ENCODE assay signal across 8 cellular contexts in the genomic region with DNA sequence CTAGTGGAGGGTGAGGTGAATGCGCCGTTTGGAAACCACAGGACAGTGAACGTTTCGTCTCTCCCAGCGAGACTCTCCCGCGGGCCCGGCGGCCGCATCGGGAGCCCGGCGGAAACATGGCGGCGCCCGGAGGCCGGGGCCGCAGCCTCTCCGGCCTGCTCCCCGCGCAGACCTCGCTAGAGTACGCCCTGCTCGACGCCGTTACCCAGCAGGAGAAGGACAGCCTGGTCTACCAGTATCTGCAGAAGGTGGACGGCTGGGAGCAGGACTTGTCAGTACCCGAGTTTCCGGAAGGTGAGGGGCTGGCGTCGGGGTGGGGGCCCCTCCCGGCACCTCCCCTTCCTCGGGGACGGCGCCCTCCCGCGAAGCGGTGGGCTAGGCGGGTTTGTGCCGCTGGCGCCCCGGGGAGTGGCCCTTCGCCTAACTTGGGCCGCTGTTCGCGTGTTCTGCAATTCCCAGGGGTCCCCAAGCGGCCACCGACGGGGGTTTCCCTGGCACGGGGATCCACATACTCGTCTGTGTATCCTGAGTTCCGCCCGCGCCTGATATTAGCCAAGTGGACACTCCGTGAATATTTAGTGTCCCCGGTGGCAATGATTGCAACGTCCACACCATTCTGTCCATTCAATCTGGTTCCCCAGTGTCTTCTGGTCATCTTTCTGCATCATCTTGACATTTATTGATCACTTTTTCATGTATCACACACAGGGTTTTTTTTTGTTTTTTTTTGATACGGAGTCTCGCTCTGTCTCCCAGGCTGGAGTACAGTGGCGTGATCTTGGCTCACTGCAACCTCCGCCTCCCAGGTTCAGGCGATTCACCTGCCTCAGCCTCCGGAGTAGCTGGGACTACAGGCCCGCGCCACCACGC. TPM values are rescaled to one million over a fixed set of nuclear protein-coding genes. Genes with fewer than 3 reads are reported as not detected.
A peak's percentile ranks its signal among the peaks of the same experiment; 100 is the strongest.
DNase-seq lines count a peak whose midpoint lies in the region; ATAC-seq, FAIRE-seq and TF ChIP-seq lines count a peak whose summit lies in the region.

No MANE protein-coding gene starts in this region.

- peak; percentile 81 for DNase-seq in A673 (ENCODE audit: low spot score)
- DNase-seq in GM12892 (ENCODE audit: insufficient read length), result peak; percentile 38
- peak; percentile 79 for DNase-seq in NCI-H69 (lab: John Stamatoyannopoulos, UW)
- peak; percentile 82 for DNase-seq in activated T-cell treated with anti-CD3 and anti-CD28 coated beads, Interleukin-2, amount 50 U/mL, for 24 hours
- peak; percentile 47 for DNase-seq in stomach

- TF ChIP-seq EP300 in stomach (IDR thresholded peaks at IDR 0.05), result no peak

- H3K9me3 ChIP-seq in A673 (ENCODE audit: low read depth, low read length, poor library complexity, severe bottlenecking) (no peaks in the 10 kb centered on the region), mucosa of stomach (ENCODE audit: control insufficient read depth, low read length) (no peaks in the 10 kb centered on the region), stomach (no peaks in the 10 kb centered on the region)

- POLR2A ChIA-PET in A673 (lab: Charles Lee; ENCODE audit: low non-redundant PET), result no interaction called here

- peak overlapping the region; percentile 99 for H3K27ac Mint-ChIP-seq in activated T-cell treated with anti-CD3 and anti-CD28 coated beads, Interleukin-2, amount 50 U/mL, for 24 hours

- intact Hi-C loops in A673 (cut with micrococcal nuclease; ENCODE audit: unreplicated experiment), result loop anchor here (1.0 to 2.0 kb wide), 3 partner anchors 130 to 248 kb away; no protein-coding TSS in a partner anchor
- intact Hi-C loops in stomach (cut with DNase I; ENCODE audit: low total_unique reads), result no loop called here

- H3K27ac ChIP-seq in A673 (ENCODE audit: low read depth, low read length, poor library complexity, severe bottlenecking) (peak overlapping the region; percentile 99), stomach (peak overlapping the region; percentile 92 to 95 (median 93))

- H3K4me1 Mint-ChIP-seq in activated T-cell treated with anti-CD3 and anti-CD28 coated beads, Interleukin-2, amount 50 U/mL, for 24 hours (ENCODE audit: low read depth), result peaks cover 48% of the 10 kb centered on the region

- peak overlapping the region; percentile 97 for H3K4me3 Mint-ChIP-seq in activated T-cell treated with anti-CD3 and anti-CD28 coated beads, Interleukin-2, amount 50 U/mL, for 24 hours

- peaks cover 14% of the 10 kb centered on the region for H3K36me3 ChIP-seq in A673 (ENCODE audit: insufficient read depth, low read length, poor library complexity, severe bottlenecking)
- H3K36me3 ChIP-seq in mucosa of stomach (ENCODE audit: control insufficient read depth, insufficient read depth, low read length), result no peaks in the 10 kb centered on the region
- peaks cover 3 to 14% (median 9%) of the 10 kb centered on the region in 4 donors for H3K36me3 ChIP-seq in stomach

- H3K9ac ChIP-seq in mucosa of stomach (ENCODE audit: low read length), result peak overlapping the region; percentile 98

- no TSS peak for BruUV-seq in A673 (replicated peaks; lab: Mats Ljungman, UMichigan)

- H3K27me3 ChIP-seq in A673 (replicated peaks; ENCODE audit: insufficient read depth, low read depth, low read length, poor library complexity) (no peaks in the 10 kb centered on the region), mucosa of stomach (ENCODE audit: control insufficient read depth, insufficient read depth, low read length) (no peaks in the 10 kb centered on the region), stomach (no peaks in the 10 kb centered on the region)

- peak; percentile 93 for FAIRE-seq in GM12892 (lab: Jason Lieb, UNC)

- peak; percentile 33 for ATAC-seq in HG02852 (IDR thresholded peaks at IDR 0.05; ENCODE audit: unreplicated experiment)
- ATAC-seq in esophagus mucosa, result peak; percentile 70

- TF ChIP-seq CTCF in A673 (conservative IDR thresholded peaks at IDR 0.05; ENCODE audit: low read depth, low read length), result 0 out of 2 replicates have a peak, but pooled peaks have one; percentile 16
- TF ChIP-seq CTCF in stomach (IDR thresholded peaks at IDR 0.05), result peak in 1 of 7 experiments; percentile 7

- H3K9me3 Mint-ChIP-seq in activated T-cell treated with anti-CD3 and anti-CD28 coated beads, Interleukin-2, amount 50 U/mL, for 24 hours, result no peaks in the 10 kb centered on the region

- TF ChIP-seq POLR2A in GM12892 (IDR thresholded peaks at IDR 0.05; ENCODE audit: low read depth, low read length) (peak; percentile 90), stomach (IDR thresholded peaks at IDR 0.05) (no peak)

- H3K4me1 ChIP-seq in A673 (ENCODE audit: insufficient read depth, low read length, poor library complexity, severe bottlenecking) (peaks cover 33% of the 10 kb centered on the region), mucosa of stomach (ENCODE audit: control insufficient read depth, insufficient read depth, low read length) (peaks cover 6% of the 10 kb centered on the region), stomach (peaks cover 17 to 79% (median 43%) of the 10 kb centered on the region in 4 donors)

- H3K27me3 Mint-ChIP-seq in activated T-cell treated with anti-CD3 and anti-CD28 coated beads, Interleukin-2, amount 50 U/mL, for 24 hours, result no peaks in the 10 kb centered on the region

- peaks cover 59% of the 10 kb centered on the region for H3K36me3 Mint-ChIP-seq in activated T-cell treated with anti-CD3 and anti-CD28 coated beads, Interleukin-2, amount 50 U/mL, for 24 hours (ENCODE audit: low read depth)

- WGBS in stomach, 5 donors, result 1 to 5% (median 2%) methylated on average over 37 to 66 of the region's 66 CpGs

- peak overlapping the region; percentile 76 for H3K4me3 ChIP-seq in A673 (ENCODE audit: low read depth, low read length, poor library complexity, severe bottlenecking)
- H3K4me3 ChIP-seq in mucosa of stomach (ENCODE audit: low read length), result peak overlapping the region; percentile 97
- peak overlapping the region; percentile 85 to 96 (median 87) for H3K4me3 ChIP-seq in stomach

- CTCF ChIA-PET in A673 (lab: Charles Lee), result interaction anchor here (0.5 kb wide), 1 partner anchor 112 kb away, joined by 5 read pairs; no protein-coding TSS in a partner anchor

RNA-seq across cellular contexts. Expression of gene NHLRC2, which starts 0.5 kb away (rescaled TPM):
- 49.7 and 61.9 TPM in 2 replicates for total RNA-seq in A673 (2021)
- polyA plus RNA-seq in GM12892 (2012; ENCODE audit: missing spikeins), result 11.5 TPM
- 18.7 TPM for total RNA-seq in esophagus mucosa
- 100 to 1,000 TPM in 1 of 5 donors, 10 to 100 TPM in 4; 12.3 to 112 (median 25.4) TPM for total RNA-seq in stomach
- polyA plus RNA-seq in stomach, result 1 to 10 TPM; 2.8 to 5.1 (median 3.2) TPM

RNA-seq across cellular contexts. Expression of gene DCLRE1A, which starts 1.1 kb away (rescaled TPM):
- 62.4 and 75.6 TPM in 2 replicates for total RNA-seq in A673 (2021)
- polyA plus RNA-seq in GM12892 (2012; ENCODE audit: missing spikeins), result 10.5 TPM
- 3.7 TPM for total RNA-seq in esophagus mucosa
- 10 to 100 TPM in 2 of 5 donors, 1 to 10 TPM in 3; 2.0 to 11.7 (median 5.2) TPM for total RNA-seq in stomach
- polyA plus RNA-seq in stomach, result 1 to 10 TPM; 2.8 to 3.7 (median 3.5) TPM

Comparison
In these comparisons a context has a peak if more than half of its experiments do, and no peak if none do; other contexts are left out.
1. Peak in every context shown above with its lines: DNase-seq, ATAC-seq, H3K4me3 ChIP-seq and H3K27ac ChIP-seq.